In the genomic region with DNA sequence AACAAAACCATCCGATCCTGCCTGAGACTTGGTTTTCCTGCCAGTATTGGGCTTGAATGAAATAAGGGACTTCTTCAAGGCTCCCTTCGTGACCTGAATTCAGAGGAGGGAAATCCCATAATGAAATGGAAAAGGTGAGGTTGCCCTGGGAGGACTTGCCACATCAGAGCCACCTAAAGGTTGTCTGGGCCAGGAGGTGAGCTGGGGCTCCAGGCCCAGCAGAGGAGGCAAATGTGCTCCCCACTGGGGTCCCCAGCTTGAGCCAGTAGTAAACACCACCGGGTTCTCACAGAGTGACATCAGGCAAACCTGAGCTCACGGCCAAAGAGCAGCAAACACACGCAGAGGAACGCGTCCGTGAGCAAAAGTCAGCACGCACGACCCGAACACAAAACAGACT, we compare ENCODE assay signal across 9 cellular contexts.
"Had no signal": no experiment of that assay in that cellular context is flagged by ENCODE, and none has a peak within 500 bp of the region (broad histone marks: within the 10 kb centered on the region; RNA-seq: fewer than 3 reads in every experiment).

No MANE protein-coding gene starts in this region.

- H3K4me1 ChIP-seq: HAP-1 had no signal

- H3K4me3 ChIP-seq: GM23248, HAP-1 had no signal

- H3K27ac ChIP-seq: GM23248 had no signal

- ATAC-seq: HCT116 had no signal

- H3K4me3 Mint-ChIP-seq: H9, HFFc6 had no signal

- H3K36me3 ChIP-seq: HAP-1 had no signal

- H2AFZ ChIP-seq: GM23248 had no signal

- DNase-seq: GM23248, GOT3, H7, H9, HCEC 1CT, HFFc6 had no signal

- H3K4me1 Mint-ChIP-seq: H9 had no signal

- H3K27ac Mint-ChIP-seq: H9, HFFc6 had no signal

- H3K9ac ChIP-seq: GM23248 had no signal

- H3K9me3 ChIP-seq: HAP-1 had no signal

- FAIRE-seq: H54 had no signal
